8 cellular contexts compared by ENCODE assay signal in genomic region chr10:7011994-7012393, GRCh38.
"Had no signal": no experiment of that assay in that cellular context is flagged by ENCODE, and none has a peak within 500 bp of the region (broad histone marks: within the 10 kb centered on the region; RNA-seq: fewer than 3 reads in every experiment).

No MANE protein-coding gene starts in this region.

- DNase-seq: GOT3, H9, HCEC 1CT, KG1 had no signal

- H3K27ac Mint-ChIP-seq: H9, IgD-negative memory B cell had no signal

- H3K4me1 Mint-ChIP-seq: IgD-negative memory B cell had no signal

- H3K27ac ChIP-seq: HL-60 had no signal

- H3K9me3 Mint-ChIP-seq: H9, IgD-negative memory B cell had no signal

- FAIRE-seq: H54, HepG2 had no signal

- ATAC-seq: HepG2 had no signal

- H3K4me3 Mint-ChIP-seq: H9, IgD-negative memory B cell had no signal
